Comparison of ENCODE assay signal across 12 cellular contexts in the genomic region with DNA sequence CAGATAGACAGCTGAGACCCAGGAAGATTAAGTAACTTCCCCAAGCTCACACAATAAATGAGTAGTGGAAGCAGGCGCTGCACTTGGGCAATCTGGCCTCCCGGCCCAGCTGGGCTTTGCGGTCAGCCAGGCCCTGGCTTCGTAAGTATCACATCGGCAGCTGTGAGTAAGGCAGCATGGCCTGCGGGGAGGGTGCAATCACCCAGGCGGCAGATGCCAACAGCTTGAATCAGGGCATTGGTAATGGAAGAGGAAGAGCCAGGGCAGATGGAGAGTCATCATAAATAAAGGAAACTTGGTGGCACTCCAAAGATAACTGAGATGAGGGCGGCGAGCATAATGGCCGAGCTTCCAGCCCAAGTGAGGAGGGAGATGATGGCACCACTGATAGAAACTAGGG.
DNase-seq lines count a peak whose midpoint lies in the region; TF ChIP-seq lines count a peak whose summit lies in the region.
"Had no signal": no experiment of that assay in that cellular context is flagged by ENCODE, and none has a peak within 500 bp of the region (broad histone marks: within the 10 kb centered on the region; RNA-seq: fewer than 3 reads in every experiment).

No MANE protein-coding gene starts in this region.

- H2AFZ ChIP-seq in GM23248 (no peak overlapping the region), PC-9 (0 out of 2 replicates have a peak overlapping the region, but pooled peaks have one; percentile 65)

- H3K9me3 ChIP-seq in GM23248 (ENCODE audit: low read depth) (no peaks in the 10 kb centered on the region), PC-9 (ENCODE audit: insufficient read depth, low read depth) (no peaks in the 10 kb centered on the region)
- H3K9me3 ChIP-seq: right lobe of liver had no signal

- POLR2A ChIA-PET in PC-9 (lab: Charles Lee; ENCODE audit: unreplicated experiment), result interaction anchor here (0.6 kb wide), 1 partner anchor 8 kb away, joined by 3 read pairs; no protein-coding TSS in a partner anchor

- intact Hi-C loops in PC-9 (cut with micrococcal nuclease; ENCODE audit: unreplicated experiment), result loop anchor here (2.0 kb wide), 1 partner anchor 44 kb away; no protein-coding TSS in a partner anchor

- H3K36me3 ChIP-seq in GM23248 (ENCODE audit: low read depth) (no peaks in the 10 kb centered on the region), PC-9 (ENCODE audit: low read depth) (no peaks in the 10 kb centered on the region)
- H3K36me3 ChIP-seq: heart left ventricle, right lobe of liver had no signal

- TF ChIP-seq CTCF in PC-9 (conservative IDR thresholded peaks at IDR 0.05) (no peak), epithelial cell of esophagus (IDR thresholded peaks at IDR 0.05; ENCODE audit: insufficient read depth, low read depth, low read length, missing control alignments) (no peak)

- in situ Hi-C loops in GM23248 (cut with MboI) (no loop called here), KBM-7 (cut with MboI; ENCODE audit: low pct_unique_long_range_greater_than_20kb, low sequenced_read_pairs) (no loop called here)

- H3K4me1 ChIP-seq in GM23248 (ENCODE audit: insufficient read depth) (no peaks in the 10 kb centered on the region), PC-9 (replicated peaks; ENCODE audit: insufficient read depth) (peaks cover 17% of the 10 kb centered on the region)
- H3K4me1 ChIP-seq: right lobe of liver had no signal

- H3K9me2 ChIP-seq in GM23248 (ENCODE audit: insufficient read depth), result no peaks in the 10 kb centered on the region
- H3K9me2 ChIP-seq in PC-9 (ENCODE audit: insufficient read depth), result no peaks in the 10 kb centered on the region

- CTCF ChIA-PET in PC-9 (lab: Charles Lee), result interaction anchor here (0.8 kb wide), 1 partner anchor 162 kb away, joined by 20 read pairs; no protein-coding TSS in a partner anchor

- peak; percentile 32 for DNase-seq in GM23248
- DNase-seq in PC-9, result peak; percentile 83 to 98
- peak; percentile 50 for DNase-seq in epithelial cell of esophagus (ENCODE audit: low read depth)
- DNase-seq in putamen (ENCODE audit: low spot score), result peak; percentile 67
- no peak for DNase-seq in KBM-7
- DNase-seq in AML-193 (lab: John Stamatoyannopoulos, UW), result no peak
- DNase-seq in NCI-H187 treated with DMSO at 0.1 percent for 48 hours (lab: John Stamatoyannopoulos, UW), result no peak
- DNase-seq in NCI-H2107 (lab: John Stamatoyannopoulos, UW), result no peak
- DNase-seq: activated CD8-positive, alpha-beta memory T cell treated with anti-CD3 and anti-CD28 coated beads, Interleukin-2, amount 50 U/mL, for 48 hours; heart left ventricle; NCI-H446 treated with DMSO at 0.1 percent for 48 hours; right lobe of liver had no signal

- H3K27ac ChIP-seq in GM23248, result no peak overlapping the region
- H3K27ac ChIP-seq in PC-9, result no peak overlapping the region
- H3K27ac ChIP-seq: heart left ventricle, right lobe of liver had no signal

- H4K20me1 ChIP-seq in GM23248 (ENCODE audit: insufficient read depth) (no peaks in the 10 kb centered on the region), PC-9 (ENCODE audit: insufficient read depth) (no peaks in the 10 kb centered on the region)

- no peaks in the 10 kb centered on the region for H3K27me3 ChIP-seq in GM23248 (replicated peaks; ENCODE audit: insufficient read depth)
- no peaks in the 10 kb centered on the region for H3K27me3 ChIP-seq in PC-9 (ENCODE audit: insufficient read depth, low read depth)
- H3K27me3 ChIP-seq: heart left ventricle, right lobe of liver had no signal

- 78 to 86% methylated on average over 10 of the region's 10 CpGs for WGBS in GM23248 (ENCODE audit: low coverage in 1 of 2, low lambda C conversion rate in 2 of 2, missing lambda C conversion rate in 2 of 2), 2 experiments

- no peak overlapping the region for H3K4me2 ChIP-seq in GM23248 (ENCODE audit: unreplicated experiment)
- H3K4me2 ChIP-seq in PC-9, result peak overlapping the region; percentile 68

- no peak overlapping the region for H3K9ac ChIP-seq in GM23248

- BruUV-seq in PC-9 (replicated peaks; lab: Mats Ljungman, UMichigan), result no TSS peak

- H3K79me2 ChIP-seq in GM23248 (ENCODE audit: insufficient read depth), result no peaks in the 10 kb centered on the region
- no peaks in the 10 kb centered on the region for H3K79me2 ChIP-seq in PC-9 (ENCODE audit: low read depth)

- no peak overlapping the region for H3K4me3 ChIP-seq in GM23248
- peak overlapping the region; percentile 31; the same call in 1 of the 2 replicates for H3K4me3 ChIP-seq in PC-9
- no peak overlapping the region for H3K4me3 ChIP-seq in epithelial cell of esophagus (ENCODE audit: low read length)
- H3K4me3 ChIP-seq: heart left ventricle, right lobe of liver had no signal

- no peaks in the 10 kb centered on the region for H3F3A ChIP-seq in GM23248 (ENCODE audit: insufficient read depth)
- H3F3A ChIP-seq in PC-9 (ENCODE audit: insufficient read depth, low read depth), result peaks cover 15% of the 10 kb centered on the region

Comparison
In these comparisons a context has a peak if more than half of its experiments do, and no peak if none do; other contexts are left out.
1. DNase-seq: peak in GM23248 (single experiment), PC-9 (2 of 2), epithelial cell of esophagus (single experiment) and putamen (single experiment); none in KBM-7 (single experiment), AML-193 (0 of 2), NCI-H187 treated with DMSO at 0.1 percent for 48 hours (single experiment) and NCI-H2107 (single experiment).